ENCODE assay signal across 2 cellular contexts in the genomic region with DNA sequence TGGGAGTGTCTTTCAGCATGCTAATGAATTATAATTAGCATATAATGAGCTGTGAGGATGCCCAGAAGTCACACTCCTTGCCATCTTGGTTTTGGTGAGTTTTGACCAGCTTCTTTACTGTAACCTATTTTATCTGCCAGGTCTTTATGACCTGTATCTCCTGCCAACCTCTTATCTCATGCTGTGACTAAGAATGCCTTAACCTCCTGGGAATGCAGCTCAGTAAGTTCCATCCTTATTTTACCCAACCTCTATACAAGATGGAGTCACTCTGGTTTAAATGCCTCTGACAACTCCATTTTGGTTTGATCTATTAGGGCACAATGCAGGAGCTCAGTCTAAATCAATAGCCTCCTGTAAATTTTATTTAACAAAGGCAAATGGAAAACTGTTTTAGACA.
TF ChIP-seq lines count a peak whose summit lies in the region.

No MANE protein-coding gene starts in this region.

TF ChIP-seq in IMR-90, 13 proteins besides CTCF, POLR2A, EP300 and RAD21:
- no peak for TF ChIP-seq FOS (IDR thresholded peaks at IDR 0.05; ENCODE audit: low read depth, low read length)
- no peak for TF ChIP-seq SMC3 (IDR thresholded peaks at IDR 0.05; ENCODE audit: low read depth, low read length)
- no peak for TF ChIP-seq CEBPB (IDR thresholded peaks at IDR 0.05; ENCODE audit: low read depth, low read length)
- TF ChIP-seq, protein P1, sequence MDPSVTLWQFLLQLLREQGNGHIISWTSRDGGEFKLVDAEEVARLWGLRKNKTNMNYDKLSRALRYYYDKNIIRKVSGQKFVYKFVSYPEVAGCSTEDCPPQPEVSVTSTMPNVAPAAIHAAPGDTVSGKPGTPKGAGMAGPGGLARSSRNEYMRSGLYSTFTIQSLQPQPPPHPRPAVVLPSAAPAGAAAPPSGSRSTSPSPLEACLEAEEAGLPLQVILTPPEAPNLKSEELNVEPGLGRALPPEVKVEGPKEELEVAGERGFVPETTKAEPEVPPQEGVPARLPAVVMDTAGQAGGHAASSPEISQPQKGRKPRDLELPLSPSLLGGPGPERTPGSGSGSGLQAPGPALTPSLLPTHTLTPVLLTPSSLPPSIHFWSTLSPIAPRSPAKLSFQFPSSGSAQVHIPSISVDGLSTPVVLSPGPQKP (IDR thresholded peaks at IDR 0.05; ENCODE audit: borderline replicate concordance, low read depth, low read length), result no peak
- no peak for TF ChIP-seq CHD1 (IDR thresholded peaks at IDR 0.05; ENCODE audit: low read depth, low read length)
- no peak for TF ChIP-seq RFX5 (IDR thresholded peaks at IDR 0.05; ENCODE audit: low read depth, low read length)
- no peak for TF ChIP-seq MXI1 (IDR thresholded peaks at IDR 0.05; ENCODE audit: borderline replicate concordance, low read depth, low read length)
- TF ChIP-seq MAZ (IDR thresholded peaks at IDR 0.05; ENCODE audit: borderline replicate concordance, low read depth, low read length), result no peak
- no peak for TF ChIP-seq RCOR1 (IDR thresholded peaks at IDR 0.05; ENCODE audit: insufficient replicate concordance, low read length)
- no peak for TF ChIP-seq BHLHE40 (IDR thresholded peaks at IDR 0.05; ENCODE audit: low read depth, low read length)
- no peak for TF ChIP-seq NFE2L2 (IDR thresholded peaks at IDR 0.05; ENCODE audit: low read depth, low read length)

TF ChIP-seq in H1, 55 proteins besides CTCF, POLR2A, EP300 and RAD21:
- TF ChIP-seq, protein P2, sequence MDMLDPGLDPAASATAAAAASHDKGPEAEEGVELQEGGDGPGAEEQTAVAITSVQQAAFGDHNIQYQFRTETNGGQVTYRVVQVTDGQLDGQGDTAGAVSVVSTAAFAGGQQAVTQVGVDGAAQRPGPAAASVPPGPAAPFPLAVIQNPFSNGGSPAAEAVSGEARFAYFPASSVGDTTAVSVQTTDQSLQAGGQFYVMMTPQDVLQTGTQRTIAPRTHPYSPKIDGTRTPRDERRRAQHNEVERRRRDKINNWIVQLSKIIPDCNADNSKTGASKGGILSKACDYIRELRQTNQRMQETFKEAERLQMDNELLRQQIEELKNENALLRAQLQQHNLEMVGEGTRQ (IDR thresholded peaks at IDR 0.05; ENCODE audit: low read length), result no peak
- TF ChIP-seq CHD1 (IDR thresholded peaks at IDR 0.05; ENCODE audit: low read depth, low read length) (no peak), TEAD4 (IDR thresholded peaks at IDR 0.05; ENCODE audit: low read depth, low read length) (peak; percentile 39; the same call in 1 of the 2 replicates), YY1 (IDR thresholded peaks at IDR 0.05; ENCODE audit: low read depth, low read length) (peak; percentile 57; the same call in 1 of the 2 replicates)
